ENCODE assay signal across 8 cellular contexts in genomic region chr14:51651388-51652167, GRCh38. TPM values are rescaled to one million over a fixed set of nuclear protein-coding genes. Genes with fewer than 3 reads are reported as not detected.
DNase-seq lines count a peak whose midpoint lies in the region; ATAC-seq and TF ChIP-seq lines count a peak whose summit lies in the region.

Gene FRMD6, plus strand, starts transcription at chr14:51651910. Its CDS starts 37,927 bp downstream, at chr14:51689837.

- peaks cover 12 to 24% (median 21%) of the 10 kb centered on the region in 3 donors for H3K4me1 Mint-ChIP-seq in T-cell

- H3K4me3 Mint-ChIP-seq in T-cell, result peak within 1 kb of the TSS; percentile 79 to 81 (median 80)

- peaks cover 3 to 20% of the 10 kb centered on the region in 2 donors for H3K27me3 Mint-ChIP-seq in T-cell

- H3K36me3 Mint-ChIP-seq in T-cell, result no peaks in the 10 kb centered on the region

- no peaks in the 10 kb centered on the region for H3K27me3 ChIP-seq in psoas muscle (ENCODE audit: insufficient read depth in 3 of 3, low read length in 2 of 3)

- 0 to 1% (median 1%) methylated on average over 36 to 85 of the region's 86 CpGs for WGBS in psoas muscle, 3 donors
- WGBS in urinary bladder, result under 1% methylated on average over 86 of the region's 86 CpGs

- POLR2A ChIA-PET in T-cell (lab: Charles Lee), result interaction anchor here in 1 of 2 donors (0.6 kb wide), 2 partner anchors 59 to 99 kb away, joined by 3 to 6 read pairs; no protein-coding TSS in a partner anchor

- TF ChIP-seq CTCF in GM12864 (IDR thresholded peaks at IDR 0.05; ENCODE audit: low read depth, low read length, missing control alignments) (peak; percentile 72), HFF-Myc (IDR thresholded peaks at IDR 0.05; ENCODE audit: low read depth, low read length, missing control alignments) (peak; percentile 72), psoas muscle (IDR thresholded peaks at IDR 0.05) (peak; percentile 72)

- no peaks in the 10 kb centered on the region for H3K9me3 ChIP-seq in psoas muscle

- no peaks in the 10 kb centered on the region for H3K9me3 Mint-ChIP-seq in T-cell

- intact Hi-C loops in left ventricle myocardium superior (cut with micrococcal nuclease) (loop anchor here (5.0 kb wide), 2 partner anchors 126 to 369 kb away; no protein-coding TSS in a partner anchor), psoas muscle (cut with DNase I) (loop anchor here (5.0 kb wide), 2 partner anchors 126 to 369 kb away; no protein-coding TSS in a partner anchor)

- ATAC-seq in T-cell (replicated peaks in 1 of 4), result peak; percentile 79 to 87 (median 84)
- peak; percentile 93 for ATAC-seq in left ventricle myocardium superior
- peak; percentile 91 to 96 (median 92) for ATAC-seq in psoas muscle

- no peaks in the 10 kb centered on the region for H3K36me3 ChIP-seq in psoas muscle (ENCODE audit: insufficient read depth in 1 of 2, low read depth in 1 of 2)
- H3K36me3 ChIP-seq in urinary bladder (ENCODE audit: insufficient read depth), result no peaks in the 10 kb centered on the region

- CTCF ChIA-PET in T-cell (lab: Charles Lee), result interaction anchor here (0.6 to 0.7 kb wide), 8 partner anchors 8 to 547 kb away, joined by 3 to 8 read pairs (median 4); no protein-coding TSS in a partner anchor

- H3K27ac ChIP-seq in psoas muscle, result peak within 1 kb of the TSS; percentile 91
- H3K27ac ChIP-seq in urinary bladder (ENCODE audit: low read depth), result peak within 1 kb of the TSS; percentile 98

- H3K4me3 ChIP-seq in GM12864 (ENCODE audit: low read depth, low read length) (peak within 1 kb of the TSS; percentile 73), HFF-Myc (replicated peaks; ENCODE audit: low read depth, low read length) (peak within 1 kb of the TSS; percentile 93), psoas muscle (peak within 1 kb of the TSS; percentile 86), urinary bladder (ENCODE audit: low read depth, low read length) (peak within 1 kb of the TSS; percentile 84)

- DNase-seq in GM12864 (ENCODE audit: low read depth), result peak; percentile 42
- peak; percentile 72 for DNase-seq in HFF-Myc (ENCODE audit: extremely low read depth, low read depth)
- peak; percentile 77 for DNase-seq in NAMALWA (ENCODE audit: low spot score)
- DNase-seq in T-cell, result peak; percentile 53 to 82 (median 71)
- peak; percentile 73 for DNase-seq in amniotic stem cell (lab: John Stamatoyannopoulos, UW)
- DNase-seq in left ventricle myocardium superior, result peak; percentile 93
- DNase-seq in psoas muscle, result peak; percentile 91 to 94

- peak within 1 kb of the TSS in 1 of 2 donors; percentile 68 for H3K27ac Mint-ChIP-seq in T-cell

- H3K4me1 ChIP-seq in psoas muscle (no peaks in the 10 kb centered on the region), urinary bladder (ENCODE audit: insufficient read depth) (no peaks in the 10 kb centered on the region)

RNA-seq across cellular contexts. Expression of gene FRMD6, which starts in this region (rescaled TPM):
- total RNA-seq in T-cell (1 to 10 TPM in 4 of 5 donors, under 1 TPM in 1; 0.86 to 1.9 (median 1.5) TPM), left ventricle myocardium superior (11.1 TPM), psoas muscle (1 to 10 TPM; 5.0 to 9.8 (median 5.9) TPM), urinary bladder (133 TPM)
- polyA plus RNA-seq in psoas muscle (1 to 10 TPM; 2.5 to 3.2 (median 2.6) TPM), urinary bladder (34.6 TPM)

Comparison
In these comparisons a context has a peak if more than half of its experiments do, and no peak if none do; other contexts are left out.
1. Peak in every context shown above with its lines: DNase-seq, ATAC-seq, H3K4me3 ChIP-seq and H3K27ac ChIP-seq.
2. RNA of gene FRMD6 (total RNA-seq): 133 TPM in urinary bladder (single experiment); 11.1 TPM in left ventricle myocardium superior (single experiment), 5.0 to 9.8 TPM in psoas muscle and 0.86 to 1.9 TPM in T-cell; every median in the first group is over 10 times any median in the second.
3. DNase-seq: peak in every context shown above with its lines; median percentile 93 in left ventricle myocardium superior; 92 in psoas muscle; 77 in NAMALWA; 73 in amniotic stem cell; 72 in HFF-Myc; 71 in T-cell; 42 in GM12864.